ENCODE assay signal across 20 cellular contexts in the genomic region with DNA sequence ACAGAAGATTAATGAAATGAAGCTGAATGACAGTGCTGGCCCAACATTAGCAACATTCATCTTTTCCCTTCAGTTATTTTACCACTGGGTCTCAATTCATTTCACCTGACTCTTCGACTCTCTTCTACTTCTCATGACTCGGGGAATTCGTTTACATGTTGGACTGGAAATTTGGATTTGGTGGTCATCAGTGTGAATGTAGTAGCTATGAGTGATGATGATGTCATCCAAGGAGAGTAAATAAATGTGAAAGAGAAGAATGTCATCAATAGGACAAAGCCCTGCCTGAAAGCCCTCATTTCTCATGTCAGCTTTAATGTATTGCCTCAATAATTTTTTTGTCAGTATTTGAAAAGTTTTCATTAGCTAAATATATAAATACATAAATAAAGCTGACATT. TPM values are rescaled to one million over a fixed set of nuclear protein-coding genes. Genes with fewer than 3 reads are reported as not detected.
DNase-seq lines count a peak whose midpoint lies in the region; ATAC-seq lines count a peak whose summit lies in the region.
"Had no signal": no experiment of that assay in that cellular context is flagged by ENCODE, and none has a peak within 500 bp of the region (broad histone marks: within the 10 kb centered on the region; RNA-seq: fewer than 3 reads in every experiment).

No MANE protein-coding gene starts in this region.

- H3K4me1 ChIP-seq in GM23248 (ENCODE audit: insufficient read depth) = no peaks in the 10 kb centered on the region; the same call in 1 of the 2 replicates
- H3K4me1 ChIP-seq: Caco-2, upper lobe of left lung had no signal

- no peak overlapping the region for H3K4me3 ChIP-seq in GM23248
- H3K4me3 ChIP-seq: PC-9, upper lobe of left lung had no signal

- 0 out of 2 replicates have a peak, but pooled peaks cover 8% of the 10 kb centered on the region for H3K27me3 ChIP-seq in GM23248 (replicated peaks; ENCODE audit: insufficient read depth)
- H3K27me3 ChIP-seq: brain microvascular endothelial cell, upper lobe of left lung had no signal

- no peaks in the 10 kb centered on the region for H3K9me2 ChIP-seq in GM23248 (ENCODE audit: insufficient read depth)
- H3K9me2 ChIP-seq: SK-N-SH had no signal

- H3K36me3 ChIP-seq in GM23248 (ENCODE audit: low read depth) = no peaks in the 10 kb centered on the region
- H3K36me3 ChIP-seq: brain microvascular endothelial cell, upper lobe of left lung had no signal

- ATAC-seq in HG03354 (IDR thresholded peaks at IDR 0.05; ENCODE audit: poor library complexity, severe bottlenecking, unreplicated experiment) = no peak
- ATAC-seq: natural killer cell treated with Interleukin-12 subunit alpha and Interleukin-12 subunit beta and Interleukin-15 and Interleukin-18, amount 100 ng/mL, for 72 hours had no signal

- no peaks in the 10 kb centered on the region for H3F3A ChIP-seq in GM23248 (ENCODE audit: insufficient read depth)

- in situ Hi-C loops in GM23248 (cut with MboI) = no loop called here

- H3K9me3 ChIP-seq in GM23248 (ENCODE audit: low read depth) = no peaks in the 10 kb centered on the region
- H3K9me3 ChIP-seq: Caco-2, SK-N-SH, upper lobe of left lung had no signal

- no peak overlapping the region for H2AFZ ChIP-seq in GM23248
- H2AFZ ChIP-seq: PC-9 had no signal

- H3K79me2 ChIP-seq in GM23248 (ENCODE audit: insufficient read depth) = no peaks in the 10 kb centered on the region

- H3K27ac ChIP-seq in GM23248 = no peak overlapping the region
- H3K27ac ChIP-seq: brain microvascular endothelial cell, epithelial cell of prostate, PC-9, upper lobe of left lung had no signal

- no peak overlapping the region for H3K4me2 ChIP-seq in GM23248 (ENCODE audit: unreplicated experiment)
- H3K4me2 ChIP-seq: PC-9, SK-N-SH had no signal

- no peaks in the 10 kb centered on the region for H4K20me1 ChIP-seq in GM23248 (ENCODE audit: insufficient read depth)

- DNase-seq in GM23248 (peak; percentile 46), NCI-H2029 treated with DMSO at 0.1 percent for 48 hours (lab: John Stamatoyannopoulos, UW) (peak; percentile 34), astrocyte of the hippocampus (ENCODE audit: low read depth, low spot score) (peak; percentile 27), kidney tubule cell (ENCODE audit: low spot score) (peak; percentile 68)
- no peak for DNase-seq in activated naive CD4-positive, alpha-beta T cell treated with Interleukin-2 at 50 U/mL for 16 hours
- no peak for DNase-seq in stimulated activated CD4-positive, alpha-beta T cell treated with anti-CD3 and anti-CD28 coated beads, Interleukin-2, amount 100 ng/mL, for 48 hours
- DNase-seq: brain microvascular endothelial cell, Caco-2, KG1, NCI-H1092 treated with DMSO at 0.1 percent for 48 hours, NCI-H524, PC-9, SK-N-SH had no signal

- WGBS in GM23248 (ENCODE audit: low coverage in 1 of 2, low lambda C conversion rate in 2 of 2, missing lambda C conversion rate in 2 of 2), 2 experiments = 47 to 51% methylated on average over 3 of the region's 3 CpGs

- no peak overlapping the region for H3K9ac ChIP-seq in GM23248
- H3K9ac ChIP-seq: SK-N-SH had no signal

RNA-seq across cellular contexts. Expression of gene CFAP95, which starts 21.9 kb away (rescaled TPM):
- total RNA-seq in GM23248 (2014; rRNA removed; shearing (Covaris generic)) = not detected in 2 replicates
- polyA plus RNA-seq in GM23248 (2016; fragmentation: Nextera tagmentation; extraction: Ambion mirVana) = 0.39 TPM in 1 of 2 replicates, not detected in the other
- total RNA-seq: Caco-2; mesothelial cell of epicardium; natural killer cell treated with Interleukin-12 subunit alpha and Interleukin-12 subunit beta and Interleukin-15 and Interleukin-18, amount 100 ng/mL, for 72 hours; PC-9; posterior vena cava; skeletal muscle tissue had no signal
- polyA plus RNA-seq: SK-N-SH had no signal

RNA-seq across cellular contexts. Expression of gene PTAR1, which starts 38.9 kb away (rescaled TPM):
- 48.4 and 57.9 TPM in 2 replicates for total RNA-seq in GM23248 (2014; rRNA removed; shearing (Covaris generic))
- 10.8 and 11.0 TPM in 2 replicates for polyA plus RNA-seq in GM23248 (2016; fragmentation: Nextera tagmentation; extraction: Ambion mirVana)

Comparison
In these comparisons a context has a peak if more than half of its experiments do, and no peak if none do; other contexts are left out.
1. DNase-seq: peak in GM23248 (single experiment), NCI-H2029 treated with DMSO at 0.1 percent for 48 hours (single experiment), astrocyte of the hippocampus (single experiment) and kidney tubule cell (single experiment); none in activated naive CD4-positive, alpha-beta T cell treated with Interleukin-2 at 50 U/mL for 16 hours (single experiment) and stimulated activated CD4-positive, alpha-beta T cell treated with anti-CD3 and anti-CD28 coated beads, Interleukin-2, amount 100 ng/mL, for 48 hours (0 of 2).